In genomic region chr20:33676121-33676520, GRCh38 we compare ENCODE assay signal across 14 cellular contexts. TPM values are rescaled to one million over a fixed set of nuclear protein-coding genes. Genes with fewer than 3 reads are reported as not detected.
DNase-seq lines count a peak whose midpoint lies in the region; ATAC-seq and TF ChIP-seq lines count a peak whose summit lies in the region.
"Had no signal": no experiment of that assay in that cellular context is flagged by ENCODE, and none has a peak within 500 bp of the region (broad histone marks: within the 10 kb centered on the region; RNA-seq: fewer than 3 reads in every experiment).

No MANE protein-coding gene starts in this region.

- H3K4me3 ChIP-seq in RWPE2 (ENCODE audit: severe bottlenecking) = no peak overlapping the region
- H3K4me3 ChIP-seq in lower lobe of right lung = no peak overlapping the region

- H3K9me3 Mint-ChIP-seq in activated CD4-positive, alpha-beta memory T cell treated with anti-CD3 and anti-CD28 coated beads, Interleukin-2, amount 10 ng/mL, durations not matched to agents 7 days and 5 days = no peaks in the 10 kb centered on the region
- no peaks in the 10 kb centered on the region for H3K9me3 Mint-ChIP-seq in activated CD4-positive, alpha-beta memory T cell treated with anti-CD3 and anti-CD28 coated beads for 36 hours
- H3K9me3 Mint-ChIP-seq: activated naive CD4-positive, alpha-beta T cell treated with anti-CD3 and anti-CD28 coated beads for 36 hours had no signal

- H3K27ac Mint-ChIP-seq in activated CD4-positive, alpha-beta memory T cell treated with anti-CD3 and anti-CD28 coated beads, Interleukin-2, amount 10 ng/mL, durations not matched to agents 7 days and 5 days = no peak overlapping the region
- no peak overlapping the region for H3K27ac Mint-ChIP-seq in activated CD4-positive, alpha-beta memory T cell treated with anti-CD3 and anti-CD28 coated beads for 36 hours
- H3K27ac Mint-ChIP-seq: activated naive CD4-positive, alpha-beta T cell treated with anti-CD3 and anti-CD28 coated beads for 36 hours had no signal

- H3K27ac ChIP-seq in RWPE2 (ENCODE audit: poor library complexity, severe bottlenecking) (no peak overlapping the region), lower lobe of right lung (peak overlapping the region; percentile 83), temporal lobe (ENCODE audit: low read depth, low read length) (peak overlapping the region; percentile 88)

- CTCF ChIA-PET in activated CD4-positive, alpha-beta memory T cell treated with anti-CD3 and anti-CD28 coated beads, Interleukin-2, amount 10 ng/mL, durations not matched to agents 7 days and 5 days (lab: Charles Lee) = interaction anchor here (1.1 kb wide), 1 partner anchor 121 kb away, joined by 4 read pairs; no protein-coding TSS in a partner anchor
- CTCF ChIA-PET in activated CD4-positive, alpha-beta memory T cell treated with anti-CD3 and anti-CD28 coated beads for 36 hours (lab: Charles Lee) = interaction anchor here (2.4 kb wide), 1 partner anchor 10 kb away, joined by 9 read pairs; the partner anchor contains the start of gene ACTL10

- POLR2A ChIA-PET in activated CD4-positive, alpha-beta memory T cell treated with anti-CD3 and anti-CD28 coated beads, Interleukin-2, amount 10 ng/mL, durations not matched to agents 7 days and 5 days (lab: Charles Lee) = interaction anchor here (0.7 to 16.8 kb wide), 4 partner anchors 5 to 12 kb away, joined by 4 to 312 read pairs (median 14); partner anchors contain the start of genes ACTL10 and C20orf144
- POLR2A ChIA-PET in activated CD4-positive, alpha-beta memory T cell treated with anti-CD3 and anti-CD28 coated beads for 36 hours (lab: Charles Lee) = no interaction called here

- ATAC-seq in RWPE2 (ENCODE audit: low read depth) = no peak
- ATAC-seq in lower lobe of right lung = no peak
- ATAC-seq in HG02840 (IDR thresholded peaks at IDR 0.05; ENCODE audit: low FRiP score, unreplicated experiment) = no peak
- no peak for ATAC-seq in GM21786 (IDR thresholded peaks at IDR 0.05; ENCODE audit: unreplicated experiment)

- intact Hi-C loops in activated CD4-positive, alpha-beta memory T cell treated with anti-CD3 and anti-CD28 coated beads for 36 hours (cut with micrococcal nuclease) = no loop called here
- intact Hi-C loops in lower lobe of right lung (cut with DNase I) = no loop called here

- no peaks in the 10 kb centered on the region for H3K9me3 ChIP-seq in RWPE2 (ENCODE audit: severe bottlenecking)
- H3K9me3 ChIP-seq in lower lobe of right lung = no peaks in the 10 kb centered on the region

- H3K36me3 Mint-ChIP-seq in activated CD4-positive, alpha-beta memory T cell treated with anti-CD3 and anti-CD28 coated beads, Interleukin-2, amount 10 ng/mL, durations not matched to agents 7 days and 5 days (ENCODE audit: low read depth) = peaks cover 49% of the 10 kb centered on the region
- H3K36me3 Mint-ChIP-seq in activated CD4-positive, alpha-beta memory T cell treated with anti-CD3 and anti-CD28 coated beads for 36 hours = peaks cover 35% of the 10 kb centered on the region

- peak overlapping the region; percentile 3 for H3K4me3 Mint-ChIP-seq in activated CD4-positive, alpha-beta memory T cell treated with anti-CD3 and anti-CD28 coated beads, Interleukin-2, amount 10 ng/mL, durations not matched to agents 7 days and 5 days
- no peak overlapping the region for H3K4me3 Mint-ChIP-seq in activated CD4-positive, alpha-beta memory T cell treated with anti-CD3 and anti-CD28 coated beads for 36 hours
- H3K4me3 Mint-ChIP-seq: activated naive CD4-positive, alpha-beta T cell treated with anti-CD3 and anti-CD28 coated beads for 36 hours had no signal

- H3K4me1 ChIP-seq in RWPE2 (ENCODE audit: insufficient read depth, poor library complexity, severe bottlenecking) = no peaks in the 10 kb centered on the region
- peaks cover 36% of the 10 kb centered on the region for H3K4me1 ChIP-seq in lower lobe of right lung

- H3K27me3 ChIP-seq in RWPE2 (ENCODE audit: insufficient read depth, poor library complexity, severe bottlenecking) (no peaks in the 10 kb centered on the region), lower lobe of right lung (ENCODE audit: low read depth) (no peaks in the 10 kb centered on the region)

- no peak for TF ChIP-seq CTCF in RWPE2 (IDR thresholded peaks at IDR 0.05; ENCODE audit: poor library complexity, severe bottlenecking)
- no peak for TF ChIP-seq CTCF in lower lobe of right lung (IDR thresholded peaks at IDR 0.05)

- H3K4me1 Mint-ChIP-seq in activated CD4-positive, alpha-beta memory T cell treated with anti-CD3 and anti-CD28 coated beads, Interleukin-2, amount 10 ng/mL, durations not matched to agents 7 days and 5 days = peaks cover 73% of the 10 kb centered on the region
- H3K4me1 Mint-ChIP-seq in activated CD4-positive, alpha-beta memory T cell treated with anti-CD3 and anti-CD28 coated beads for 36 hours (ENCODE audit: low read depth) = peaks cover 56% of the 10 kb centered on the region

- no peaks in the 10 kb centered on the region for H3K27me3 Mint-ChIP-seq in activated CD4-positive, alpha-beta memory T cell treated with anti-CD3 and anti-CD28 coated beads, Interleukin-2, amount 10 ng/mL, durations not matched to agents 7 days and 5 days
- H3K27me3 Mint-ChIP-seq in activated CD4-positive, alpha-beta memory T cell treated with anti-CD3 and anti-CD28 coated beads for 36 hours = no peaks in the 10 kb centered on the region

- DNase-seq in activated CD4-positive, alpha-beta memory T cell treated with anti-CD3 and anti-CD28 coated beads, Interleukin-2, amount 10 ng/mL, durations not matched to agents 7 days and 5 days = no peak
- DNase-seq in activated CD4-positive, alpha-beta memory T cell treated with anti-CD3 and anti-CD28 coated beads for 36 hours = no peak
- peak; percentile 83 for DNase-seq in RWPE2 (ENCODE audit: low spot score)
- no peak for DNase-seq in lower lobe of right lung
- no peak for DNase-seq in DMS153 treated with DMSO at 0.1 percent for 48 hours (lab: John Stamatoyannopoulos, UW; ENCODE audit: unreplicated experiment)
- DNase-seq: activated CD4-positive, CD25-positive, alpha-beta regulatory T cell; activated naive CD4-positive, alpha-beta T cell treated with anti-CD3 and anti-CD28 coated beads for 36 hours; mesendoderm; NCI-H345; RPMI8226 had no signal

- H3K36me3 ChIP-seq in RWPE2 (ENCODE audit: low read depth) = peaks cover 48% of the 10 kb centered on the region
- H3K36me3 ChIP-seq in lower lobe of right lung = peaks cover 4% of the 10 kb centered on the region

RNA-seq across cellular contexts. Expression of gene NECAB3, which starts 1.9 kb away (rescaled TPM):
- 10 to 100 TPM; 27.3 to 36.2 TPM for total RNA-seq in activated CD4-positive, alpha-beta memory T cell treated with anti-CD3 and anti-CD28 coated beads, Interleukin-2, amount 10 ng/mL, durations not matched to agents 7 days and 5 days
- total RNA-seq in activated CD4-positive, alpha-beta memory T cell treated with anti-CD3 and anti-CD28 coated beads for 36 hours = 10 to 100 TPM; 21.0 to 22.7 TPM
- total RNA-seq in lower lobe of right lung (60.3 TPM), temporal lobe (25.1 TPM)

RNA-seq across cellular contexts. Expression of gene ACTL10, which starts 9.4 kb away (rescaled TPM):
- 1 to 10 TPM; 3.7 to 4.5 TPM for total RNA-seq in activated CD4-positive, alpha-beta memory T cell treated with anti-CD3 and anti-CD28 coated beads, Interleukin-2, amount 10 ng/mL, durations not matched to agents 7 days and 5 days
- 1 to 10 TPM; 1.8 to 2.3 TPM for total RNA-seq in activated CD4-positive, alpha-beta memory T cell treated with anti-CD3 and anti-CD28 coated beads for 36 hours
- 1.3 TPM for total RNA-seq in lower lobe of right lung
- 0.74 TPM for total RNA-seq in temporal lobe

RNA-seq across cellular contexts. Expression of gene E2F1, which starts 10.1 kb away (rescaled TPM):
- 10 to 100 TPM; 60.0 to 61.7 TPM for total RNA-seq in activated CD4-positive, alpha-beta memory T cell treated with anti-CD3 and anti-CD28 coated beads, Interleukin-2, amount 10 ng/mL, durations not matched to agents 7 days and 5 days
- total RNA-seq in activated CD4-positive, alpha-beta memory T cell treated with anti-CD3 and anti-CD28 coated beads for 36 hours = 10 to 100 TPM; 66.8 to 67.8 TPM
- total RNA-seq in lower lobe of right lung = 3.9 TPM
- 2.0 TPM for total RNA-seq in temporal lobe

RNA-seq across cellular contexts. Expression of gene C20orf144, which starts 14.0 kb away (rescaled TPM):
- under 1 TPM; 0.30 to 0.33 TPM for total RNA-seq in activated CD4-positive, alpha-beta memory T cell treated with anti-CD3 and anti-CD28 coated beads, Interleukin-2, amount 10 ng/mL, durations not matched to agents 7 days and 5 days
- under 1 TPM; 0.26 to 0.31 TPM for total RNA-seq in activated CD4-positive, alpha-beta memory T cell treated with anti-CD3 and anti-CD28 coated beads for 36 hours
- total RNA-seq in lower lobe of right lung = not detected
- not detected for total RNA-seq in temporal lobe
- total RNA-seq: Daoy had no signal

RNA-seq across cellular contexts. Expression of gene PXMP4, which starts 44.0 kb away (rescaled TPM):
- 10 to 100 TPM; 13.9 to 15.8 TPM for total RNA-seq in activated CD4-positive, alpha-beta memory T cell treated with anti-CD3 and anti-CD28 coated beads, Interleukin-2, amount 10 ng/mL, durations not matched to agents 7 days and 5 days
- 10 to 100 TPM in 1 of 2 experiments, 1 to 10 TPM in 1; 8.7 to 11.6 TPM for total RNA-seq in activated CD4-positive, alpha-beta memory T cell treated with anti-CD3 and anti-CD28 coated beads for 36 hours
- 60.5 TPM for total RNA-seq in lower lobe of right lung
- 9.1 TPM for total RNA-seq in temporal lobe

Comparison
In these comparisons a context has a peak if more than half of its experiments do, and no peak if none do; other contexts are left out.
1. RNA of gene E2F1, which starts 10.1 kb away (total RNA-seq): 66.8 to 67.8 TPM in activated CD4-positive, alpha-beta memory T cell treated with anti-CD3 and anti-CD28 coated beads for 36 hours and 60.0 to 61.7 TPM in activated CD4-positive, alpha-beta memory T cell treated with anti-CD3 and anti-CD28 coated beads, Interleukin-2, amount 10 ng/mL, durations not matched to agents 7 days and 5 days; 3.9 TPM in lower lobe of right lung (single experiment) and 2.0 TPM in temporal lobe (single experiment); every median in the first group is over 10 times any median in the second.